In genomic region chr10:90420637-90421318, GRCh38 we compare ENCODE assay signal across 17 cellular contexts.
A peak's percentile ranks its signal among the peaks of the same experiment; 100 is the strongest.
DNase-seq lines count a peak whose midpoint lies in the region; ATAC-seq and TF ChIP-seq lines count a peak whose summit lies in the region.
"Had no signal": no experiment of that assay in that cellular context is flagged by ENCODE, and none has a peak within 500 bp of the region (broad histone marks: within the 10 kb centered on the region; RNA-seq: fewer than 3 reads in every experiment).

No MANE protein-coding gene starts in this region.

- H3K27me3 ChIP-seq in mammary epithelial cell (ENCODE audit: insufficient read depth, low read length) = no peaks in the 10 kb centered on the region
- H3K27me3 ChIP-seq: hepatocyte, thyroid gland had no signal

- WGBS in mammary epithelial cell (ENCODE audit: low coverage, missing lambda C conversion rate) = 0% methylated on average over 1 of the region's 1 CpG

- peak overlapping the region; percentile 8 for H2AFZ ChIP-seq in mammary epithelial cell (ENCODE audit: low read depth, low read length)
- H2AFZ ChIP-seq: hepatocyte had no signal

- in situ Hi-C loops in mammary epithelial cell (cut with MboI; ENCODE audit: low sequenced_read_pairs in 2 of 2) = no loop called here

- no peak overlapping the region for H3K4me3 ChIP-seq in mammary epithelial cell (replicated peaks in 1 of 3; ENCODE audit: insufficient read depth in 1 of 3, low read depth in 2 of 3, low read length in 3 of 3)
- H3K4me3 ChIP-seq: hepatocyte, thyroid gland had no signal

- BruUV-seq in mammary epithelial cell (replicated peaks; lab: Mats Ljungman, UMichigan) = no TSS peak

- peak; percentile 46 for ATAC-seq in GM19025 (IDR thresholded peaks at IDR 0.05; ENCODE audit: low read depth, unreplicated experiment)
- peak; percentile 75 for ATAC-seq in GM21786 (IDR thresholded peaks at IDR 0.05; ENCODE audit: unreplicated experiment)
- peak; percentile 85 for ATAC-seq in HG03095 (IDR thresholded peaks at IDR 0.05; ENCODE audit: unreplicated experiment)
- ATAC-seq in left colon = no peak
- ATAC-seq in stimulated activated naive CD8-positive, alpha-beta T cell treated with anti-CD3 and anti-CD28 coated beads, Interleukin-15, amount 100 ng/mL, for 72 hours = no peak
- ATAC-seq: Right ventricle myocardium inferior had no signal

- H3K9me3 Mint-ChIP-seq in stimulated activated naive CD8-positive, alpha-beta T cell treated with anti-CD3 and anti-CD28 coated beads, Interleukin-15, amount 100 ng/mL, for 72 hours = no peaks in the 10 kb centered on the region
- H3K9me3 Mint-ChIP-seq: T-helper 2 cell treated with Interferon-gamma antibody and Interleukin-4, amounts not matched to agents 5 μg/mL and 100 μg/mL, for 36 hours had no signal

- TF ChIP-seq CTCF in mammary epithelial cell (conservative IDR thresholded peaks at IDR 0.05 in 1 of 2, IDR thresholded peaks at IDR 0.05 in 1 of 2; ENCODE audit: extremely low read depth in 1 of 2, insufficient read depth in 1 of 2, low read depth in 1 of 2, low read length in 2 of 2) = no peak

- intact Hi-C loops in mammary epithelial cell (cut with micrococcal nuclease) = no loop called here
- intact Hi-C loops in left colon (cut with DNase I, micrococcal nuclease) = no loop called here

- H4K20me1 ChIP-seq in mammary epithelial cell (ENCODE audit: insufficient read depth, low read length) = no peaks in the 10 kb centered on the region

- peaks cover 45% of the 10 kb centered on the region for H3K4me1 ChIP-seq in mammary epithelial cell (ENCODE audit: insufficient read depth, low read length)
- H3K4me1 ChIP-seq: thyroid gland had no signal

- dilution Hi-C loops in mammary epithelial cell (cut with HindIII; ENCODE audit: low sequenced_read_pairs) = no loop called here

- peak overlapping the region; percentile 2 for H3K27ac ChIP-seq in mammary epithelial cell (ENCODE audit: insufficient read depth, low read depth, low read length)
- H3K27ac ChIP-seq: hepatocyte, thyroid gland had no signal

- CTCF ChIA-PET in mammary epithelial cell (lab: Charles Lee; ENCODE audit: low non-redundant PET) = no interaction called here

- H3K79me2 ChIP-seq in mammary epithelial cell (ENCODE audit: insufficient read depth, low read length) = no peaks in the 10 kb centered on the region
- H3K79me2 ChIP-seq: hepatocyte had no signal

- peak; percentile 81 for DNase-seq in mammary epithelial cell
- DNase-seq in left colon = no peak
- DNase-seq in C1 segment of cervical spinal cord (lab: John Stamatoyannopoulos, UW) = no peak
- no peak for DNase-seq in stimulated activated naive CD8-positive, alpha-beta T cell treated with anti-CD3 and anti-CD28 coated beads, Interleukin-15, amount 100 ng/mL, for 72 hours
- DNase-seq in NCI-H1436 (lab: John Stamatoyannopoulos, UW) = no peak
- DNase-seq: activated CD4-positive, alpha-beta memory T cell treated with anti-CD3 and anti-CD28 coated beads for 36 hours; activated effector memory CD4-positive, alpha-beta T cell treated with anti-CD3 and anti-CD28 coated beads, Interleukin-2, amount 50 U/mL, for 16 hours; CD4-positive, CD25-positive, alpha-beta regulatory T cell; NCI-H524 treated with DMSO at 0.1 percent for 48 hours; thyroid gland had no signal

- H3K4me2 ChIP-seq in mammary epithelial cell (ENCODE audit: insufficient read depth, low read depth, low read length) = peak overlapping the region; percentile 57
- H3K4me2 ChIP-seq: hepatocyte had no signal

- no peaks in the 10 kb centered on the region for H3K9me3 ChIP-seq in mammary epithelial cell (replicated peaks; ENCODE audit: insufficient read depth, low read length)
- H3K9me3 ChIP-seq: thyroid gland had no signal

- H3K4me1 Mint-ChIP-seq in stimulated activated naive CD8-positive, alpha-beta T cell treated with anti-CD3 and anti-CD28 coated beads, Interleukin-15, amount 100 ng/mL, for 72 hours = no peaks in the 10 kb centered on the region
- H3K4me1 Mint-ChIP-seq: CD4-positive, CD25-positive, alpha-beta regulatory T cell; neural crest cell had no signal

- H3K36me3 ChIP-seq in mammary epithelial cell (ENCODE audit: insufficient read depth, low read length) = no peaks in the 10 kb centered on the region
- H3K36me3 ChIP-seq: thyroid gland had no signal

- H3K27me3 Mint-ChIP-seq in stimulated activated naive CD8-positive, alpha-beta T cell treated with anti-CD3 and anti-CD28 coated beads, Interleukin-15, amount 100 ng/mL, for 72 hours = no peaks in the 10 kb centered on the region
- H3K27me3 Mint-ChIP-seq: activated CD4-positive, alpha-beta memory T cell treated with anti-CD3 and anti-CD28 coated beads for 36 hours; CD4-positive, CD25-positive, alpha-beta regulatory T cell had no signal

- no peak overlapping the region for H3K4me3 Mint-ChIP-seq in stimulated activated naive CD8-positive, alpha-beta T cell treated with anti-CD3 and anti-CD28 coated beads, Interleukin-15, amount 100 ng/mL, for 72 hours
- H3K4me3 Mint-ChIP-seq: activated CD4-positive, alpha-beta memory T cell treated with anti-CD3 and anti-CD28 coated beads for 36 hours; CD4-positive, CD25-positive, alpha-beta regulatory T cell; neural crest cell; T-helper 2 cell treated with Interferon-gamma antibody and Interleukin-4, amounts not matched to agents 5 μg/mL and 100 μg/mL, for 36 hours had no signal

- no peak overlapping the region for H3K9ac ChIP-seq in mammary epithelial cell (ENCODE audit: insufficient read depth, low read length)

- H3K27ac Mint-ChIP-seq in stimulated activated naive CD8-positive, alpha-beta T cell treated with anti-CD3 and anti-CD28 coated beads, Interleukin-15, amount 100 ng/mL, for 72 hours = no peak overlapping the region
- H3K27ac Mint-ChIP-seq: activated CD4-positive, alpha-beta memory T cell treated with anti-CD3 and anti-CD28 coated beads for 36 hours; CD4-positive, CD25-positive, alpha-beta regulatory T cell; T-helper 2 cell treated with Interferon-gamma antibody and Interleukin-4, amounts not matched to agents 5 μg/mL and 100 μg/mL, for 36 hours had no signal

Comparison
In these comparisons a context has a peak if more than half of its experiments do, and no peak if none do; other contexts are left out.
1. ATAC-seq: peak in GM19025 (single experiment), GM21786 (single experiment) and HG03095 (single experiment); none in left colon (single experiment) and stimulated activated naive CD8-positive, alpha-beta T cell treated with anti-CD3 and anti-CD28 coated beads, Interleukin-15, amount 100 ng/mL, for 72 hours (single experiment).